20 cellular contexts compared by ENCODE assay signal in genomic region chrX:72663737-72664136, GRCh38. TPM values are rescaled to one million over a fixed set of nuclear protein-coding genes. Genes with fewer than 3 reads are reported as not detected.
DNase-seq lines count a peak whose midpoint lies in the region; ATAC-seq, FAIRE-seq and TF ChIP-seq lines count a peak whose summit lies in the region.
"Had no signal": no experiment of that assay in that cellular context is flagged by ENCODE, and none has a peak within 500 bp of the region (broad histone marks: within the 10 kb centered on the region; RNA-seq: fewer than 3 reads in every experiment).

No MANE protein-coding gene starts in this region.

- intact Hi-C loops in breast epithelium (cut with DNase I; ENCODE audit: low total_unique reads) = no loop called here

- TF ChIP-seq POLR2A in breast epithelium (IDR thresholded peaks at IDR 0.05) = no peak

- H3K9me3 ChIP-seq in breast epithelium = no peaks in the 10 kb centered on the region
- H3K9me3 ChIP-seq: Caco-2, Peyer's patch had no signal

- ATAC-seq in GM18502 (IDR thresholded peaks at IDR 0.05; ENCODE audit: poor library complexity, unreplicated experiment) (peak; percentile 62), HG03342 (IDR thresholded peaks at IDR 0.05; ENCODE audit: unreplicated experiment) (peak; percentile 55), HG03565 (IDR thresholded peaks at IDR 0.05; ENCODE audit: unreplicated experiment) (no peak), omental fat pad (ENCODE audit: low FRiP score) (no peak)
- peak; percentile 21 for ATAC-seq in activated T-helper 17 cell treated with anti-CD3 and anti-CD28 coated beads, Interleukin-2, amount 50 U/mL, for 72 hours (replicated peaks)
- ATAC-seq: Right ventricle myocardium inferior had no signal

- no peak for TF ChIP-seq CTCF in omental fat pad (IDR thresholded peaks at IDR 0.05)
- TF ChIP-seq CTCF in breast epithelium (IDR thresholded peaks at IDR 0.05) = no peak

- peaks cover 0 to 30% of the 10 kb centered on the region in 2 donors for H3K27me3 ChIP-seq in breast epithelium
- H3K27me3 ChIP-seq: Peyer's patch had no signal

- H3K27me3 Mint-ChIP-seq in activated T-helper 17 cell treated with anti-CD3 and anti-CD28 coated beads, Interleukin-2, amount 50 U/mL, for 72 hours = peaks cover 4% of the 10 kb centered on the region
- H3K27me3 Mint-ChIP-seq: B cell had no signal

- H3K27ac Mint-ChIP-seq in activated T-helper 17 cell treated with anti-CD3 and anti-CD28 coated beads, Interleukin-2, amount 50 U/mL, for 72 hours = no peak overlapping the region
- H3K27ac Mint-ChIP-seq: B cell; CD4-positive, CD25-positive, alpha-beta regulatory T cell had no signal

- no peaks in the 10 kb centered on the region for H3K4me1 ChIP-seq in breast epithelium
- H3K4me1 ChIP-seq: Caco-2, Peyer's patch had no signal

- H3K27ac ChIP-seq in breast epithelium = no peak overlapping the region
- H3K27ac ChIP-seq: Peyer's patch had no signal

- no peak overlapping the region for H3K4me3 Mint-ChIP-seq in activated T-helper 17 cell treated with anti-CD3 and anti-CD28 coated beads, Interleukin-2, amount 50 U/mL, for 72 hours
- H3K4me3 Mint-ChIP-seq: B cell; CD4-positive, CD25-positive, alpha-beta regulatory T cell had no signal

- no peaks in the 10 kb centered on the region for H3K4me1 Mint-ChIP-seq in activated T-helper 17 cell treated with anti-CD3 and anti-CD28 coated beads, Interleukin-2, amount 50 U/mL, for 72 hours
- H3K4me1 Mint-ChIP-seq: B cell had no signal

- H3K4me3 ChIP-seq in breast epithelium = no peak overlapping the region
- H3K4me3 ChIP-seq: Peyer's patch had no signal

- no peaks in the 10 kb centered on the region for H3K36me3 Mint-ChIP-seq in activated T-helper 17 cell treated with anti-CD3 and anti-CD28 coated beads, Interleukin-2, amount 50 U/mL, for 72 hours (ENCODE audit: low read depth)
- H3K36me3 Mint-ChIP-seq: CD4-positive, CD25-positive, alpha-beta regulatory T cell had no signal

- DNase-seq in GM18507 (ENCODE audit: extremely low spot score, insufficient read length, low read depth) (no peak), omental fat pad (ENCODE audit: low spot score) (no peak), breast epithelium (ENCODE audit: low spot score in 2 of 2) (no peak)
- no peak for DNase-seq in stimulated activated CD8-positive, alpha-beta memory T cell treated with anti-CD3 and anti-CD28 coated beads, Interleukin-4, amount 100 ng/mL, for 48 hours
- DNase-seq: Caco-2, KG1, NCI-H1092, NCI-H146, NCI-H2081, NCI-H510A, NCI-H774, Peyer's patch had no signal

- H3K36me3 ChIP-seq in breast epithelium = no peaks in the 10 kb centered on the region
- H3K36me3 ChIP-seq: Peyer's patch had no signal

- peak; percentile 33 for FAIRE-seq in GM18507 (lab: Jason Lieb, UNC)
- FAIRE-seq: H54 had no signal

- no peaks in the 10 kb centered on the region for H3K9me3 Mint-ChIP-seq in activated T-helper 17 cell treated with anti-CD3 and anti-CD28 coated beads, Interleukin-2, amount 50 U/mL, for 72 hours

RNA-seq across cellular contexts. Expression of gene PHKA1, which starts 50.4 kb away (rescaled TPM):
- total RNA-seq in activated T-helper 17 cell treated with anti-CD3 and anti-CD28 coated beads, Interleukin-2, amount 50 U/mL, for 72 hours = 1 to 10 TPM; 4.2 to 9.9 TPM
- total RNA-seq in omental fat pad (1 to 10 TPM; 4.6 to 9.3 (median 6.0) TPM), breast epithelium (10 to 100 TPM in 1 of 3 donors, 1 to 10 TPM in 2; 4.5 to 11.9 (median 9.8) TPM)

Comparison
In these comparisons a context has a peak if more than half of its experiments do, and no peak if none do; other contexts are left out.
1. ATAC-seq: peak in GM18502 (single experiment), HG03342 (single experiment) and activated T-helper 17 cell treated with anti-CD3 and anti-CD28 coated beads, Interleukin-2, amount 50 U/mL, for 72 hours (single experiment); none in HG03565 (single experiment) and omental fat pad (single experiment).